Comparison of ENCODE assay signal across 8 cellular contexts in genomic region chr20:31514154-31515071, GRCh38. TPM values are rescaled to one million over a fixed set of nuclear protein-coding genes. Genes with fewer than 3 reads are reported as not detected.
DNase-seq lines count a peak whose midpoint lies in the region; ATAC-seq and TF ChIP-seq lines count a peak whose summit lies in the region.

A gene with protein sequence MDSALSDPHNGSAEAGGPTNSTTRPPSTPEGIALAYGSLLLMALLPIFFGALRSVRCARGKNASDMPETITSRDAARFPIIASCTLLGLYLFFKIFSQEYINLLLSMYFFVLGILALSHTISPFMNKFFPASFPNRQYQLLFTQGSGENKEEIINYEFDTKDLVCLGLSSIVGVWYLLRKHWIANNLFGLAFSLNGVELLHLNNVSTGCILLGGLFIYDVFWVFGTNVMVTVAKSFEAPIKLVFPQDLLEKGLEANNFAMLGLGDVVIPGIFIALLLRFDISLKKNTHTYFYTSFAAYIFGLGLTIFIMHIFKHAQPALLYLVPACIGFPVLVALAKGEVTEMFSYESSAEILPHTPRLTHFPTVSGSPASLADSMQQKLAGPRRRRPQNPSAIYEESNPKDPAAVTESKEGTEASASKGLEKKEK (plus strand): TSS chr20:31514442. CDS start chr20:31514552, 110 bp downstream.

- peak within 1 kb of the TSS; percentile 74 for H3K4me3 ChIP-seq in kidney epithelial cell (ENCODE audit: low read depth, low read length)

- peak; percentile 54 for TF ChIP-seq CTCF in AG09319 (IDR thresholded peaks at IDR 0.05; ENCODE audit: low read depth, low read length)
- TF ChIP-seq CTCF in kidney epithelial cell (IDR thresholded peaks at IDR 0.05; ENCODE audit: insufficient read depth, low read length, poor library complexity, severe bottlenecking) = peak; percentile 63

- no peaks in the 10 kb centered on the region for H3K27me3 ChIP-seq in kidney epithelial cell (ENCODE audit: control insufficient read depth, insufficient read depth, low read length)

- no peaks in the 10 kb centered on the region for H3K36me3 ChIP-seq in kidney epithelial cell (ENCODE audit: control insufficient read depth, insufficient read depth, low read length)

- ATAC-seq in GM18909 (IDR thresholded peaks at IDR 0.05; ENCODE audit: poor library complexity, unreplicated experiment) (peak; percentile 90), HG03175 (IDR thresholded peaks at IDR 0.05; ENCODE audit: unreplicated experiment) (peak; percentile 86)

- peak; percentile 87 for DNase-seq in AG09319 (ENCODE audit: extremely low read depth, low read depth)
- peak; percentile 84 for DNase-seq in NCI-H226
- DNase-seq in activated CD4-positive, CD25-positive, alpha-beta regulatory T cell treated with anti-CD3 and anti-CD28 coated beads, Interleukin-2, amount 50 U/mL, for 72 hours = peak; percentile 84
- peak; percentile 96 for DNase-seq in cerebellum (ENCODE audit: low spot score)
- peak; percentile 65 for DNase-seq in kidney epithelial cell (ENCODE audit: low read depth)
- peak; percentile 80 to 85 for DNase-seq in stimulated activated CD4-positive, alpha-beta T cell treated with anti-CD3 and anti-CD28 coated beads, Interleukin-15, amount 100 ng/mL, for 48 hours (ENCODE audit: low read depth in 2 of 2)

RNA-seq across cellular contexts. Expression of the gene that starts here (rescaled TPM):
- total RNA-seq in cerebellum (43.7 TPM), kidney epithelial cell (116 and 133 TPM in 2 replicates)

Comparison
In these comparisons a context has a peak if more than half of its experiments do, and no peak if none do; other contexts are left out.
1. Peak in every context shown above with its lines: DNase-seq, ATAC-seq and H3K4me3 ChIP-seq.